ENCODE assay signal across 1 cellular context in the genomic region with DNA sequence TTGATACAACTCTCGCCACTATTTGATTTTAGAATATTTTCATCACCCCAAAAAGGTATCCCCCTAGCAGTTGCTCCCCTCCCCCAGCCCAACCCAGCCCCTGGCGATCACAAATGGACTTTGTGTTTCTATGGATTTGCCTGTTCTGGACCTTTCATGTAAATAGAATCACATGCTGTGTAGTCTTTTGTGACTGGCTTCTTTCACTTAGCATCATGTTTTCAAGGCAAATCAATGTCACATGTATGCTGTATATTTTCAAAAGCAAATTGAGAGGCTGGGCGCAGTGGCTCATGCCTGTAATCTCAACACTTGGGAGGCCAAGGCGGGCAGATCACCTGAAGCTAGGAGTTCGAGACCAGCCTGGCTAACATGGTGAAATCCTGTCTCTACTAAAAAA.
TF ChIP-seq lines count a peak whose summit lies in the region.

No MANE protein-coding gene starts in this region.

TF ChIP-seq in HepG2, 621 proteins besides CTCF, POLR2A, EP300 and RAD21 (continued from another document and continues in another):
- TF ChIP-seq, protein P1, sequence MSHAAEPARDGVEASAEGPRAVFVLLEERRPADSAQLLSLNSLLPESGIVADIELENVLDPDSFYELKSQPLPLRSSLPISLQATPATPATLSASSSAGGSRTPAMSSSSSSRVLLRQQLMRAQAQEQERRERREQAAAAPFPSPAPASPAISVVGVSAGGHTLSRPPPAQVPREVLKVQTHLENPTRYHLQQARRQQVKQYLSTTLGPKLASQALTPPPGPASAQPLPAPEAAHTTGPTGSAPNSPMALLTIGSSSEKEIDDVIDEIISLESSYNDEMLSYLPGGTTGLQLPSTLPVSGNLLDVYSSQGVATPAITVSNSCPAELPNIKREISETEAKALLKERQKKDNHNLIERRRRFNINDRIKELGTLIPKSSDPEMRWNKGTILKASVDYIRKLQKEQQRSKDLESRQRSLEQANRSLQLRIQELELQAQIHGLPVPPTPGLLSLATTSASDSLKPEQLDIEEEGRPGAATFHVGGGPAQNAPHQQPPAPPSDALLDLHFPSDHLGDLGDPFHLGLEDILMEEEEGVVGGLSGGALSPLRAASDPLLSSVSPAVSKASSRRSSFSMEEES (CRISPR knock-in tag; IDR thresholded peaks at IDR 0.05), result peak; percentile 82
- TF ChIP-seq FOXO1 (CRISPR knock-in tag; IDR thresholded peaks at IDR 0.05) (peak; percentile 43; the same call in 1 of the 2 replicates), SAP130 (CRISPR knock-in tag; IDR thresholded peaks at IDR 0.05; ENCODE audit: low read depth) (peak; percentile 37), NCOR1 (IDR thresholded peaks at IDR 0.05; ENCODE audit: borderline replicate concordance, low read length) (0 out of 2 replicates have a peak, but pooled peaks have one; percentile 22), SALL1 (CRISPR knock-in tag; IDR thresholded peaks at IDR 0.05) (peak; percentile 53), ZNF709 (CRISPR knock-in tag; IDR thresholded peaks at IDR 0.05) (no peak), NR2C2 (CRISPR knock-in tag; IDR thresholded peaks at IDR 0.05; ENCODE audit: borderline replicate concordance) (no peak), ZNF883 (CRISPR knock-in tag; IDR thresholded peaks at IDR 0.05; ENCODE audit: not compliant biosample characterization) (no peak), ZNF7 (CRISPR knock-in tag; IDR thresholded peaks at IDR 0.05) (peak; percentile 97), ZNF253 (CRISPR knock-in tag; IDR thresholded peaks at IDR 0.05; ENCODE audit: borderline replicate concordance) (no peak), RARA (CRISPR knock-in tag; IDR thresholded peaks at IDR 0.05) (peak; percentile 32; the same call in 1 of the 2 replicates), DNMT1 (CRISPR knock-in tag; IDR thresholded peaks at IDR 0.05) (no peak), SOX6 (IDR thresholded peaks at IDR 0.05) (no peak), SOX6 (CRISPR knock-in tag; IDR thresholded peaks at IDR 0.05) (peak; percentile 49), ZNF558 (CRISPR knock-in tag; IDR thresholded peaks at IDR 0.05; ENCODE audit: borderline replicate concordance) (no peak), SP4 (CRISPR knock-in tag; IDR thresholded peaks at IDR 0.05) (no peak), ZNF317 (CRISPR knock-in tag; IDR thresholded peaks at IDR 0.05) (no peak), POLR2AphosphoS2 (IDR thresholded peaks at IDR 0.05; ENCODE audit: low read depth, low read length) (no peak), RXRB (CRISPR knock-in tag; IDR thresholded peaks at IDR 0.05; ENCODE audit: borderline replicate concordance) (peak; percentile 20; the same call in 1 of the 2 replicates), ZNF367 (CRISPR knock-in tag; IDR thresholded peaks at IDR 0.05; ENCODE audit: borderline replicate concordance) (no peak), SRSF1 (optimal IDR thresholded peaks at IDR 0.05; ENCODE audit: low read depth, low read length) (no peak), SOX13 (IDR thresholded peaks at IDR 0.05) (no peak), SOX13 (CRISPR knock-in tag; conservative IDR thresholded peaks at IDR 0.05 in 1 of 2, IDR thresholded peaks at IDR 0.05 in 1 of 2) (peak in 1 of 2 experiments; percentile 43; a peak in 2 of 4 replicates), THYN1 (CRISPR knock-in tag; IDR thresholded peaks at IDR 0.05; ENCODE audit: borderline replicate concordance, low read depth) (no peak), FOXA1 (IDR thresholded peaks at IDR 0.05) (no peak), FOXA1 (CRISPR knock-in tag; IDR thresholded peaks at IDR 0.05) (peak; percentile 39; the same call in 1 of the 2 replicates), ZNF207 (IDR thresholded peaks at IDR 0.05; ENCODE audit: borderline replicate concordance) (no peak), SOX5 (CRISPR knock-in tag; IDR thresholded peaks at IDR 0.05; ENCODE audit: borderline replicate concordance) (peak; percentile 63; the same call in 1 of the 2 replicates), ZNF382 (CRISPR knock-in tag; IDR thresholded peaks at IDR 0.05; ENCODE audit: borderline replicate concordance) (no peak), TCF7 (IDR thresholded peaks at IDR 0.05; ENCODE audit: low read depth) (0 out of 2 replicates have a peak, but pooled peaks have one; percentile 20), ELF3 (CRISPR knock-in tag; IDR thresholded peaks at IDR 0.05) (peak; percentile 32; the same call in 1 of the 2 replicates), ERF (CRISPR knock-in tag; IDR thresholded peaks at IDR 0.05) (0 out of 2 replicates have a peak, but pooled peaks have one; percentile 28)
- TF ChIP-seq, protein P2, sequence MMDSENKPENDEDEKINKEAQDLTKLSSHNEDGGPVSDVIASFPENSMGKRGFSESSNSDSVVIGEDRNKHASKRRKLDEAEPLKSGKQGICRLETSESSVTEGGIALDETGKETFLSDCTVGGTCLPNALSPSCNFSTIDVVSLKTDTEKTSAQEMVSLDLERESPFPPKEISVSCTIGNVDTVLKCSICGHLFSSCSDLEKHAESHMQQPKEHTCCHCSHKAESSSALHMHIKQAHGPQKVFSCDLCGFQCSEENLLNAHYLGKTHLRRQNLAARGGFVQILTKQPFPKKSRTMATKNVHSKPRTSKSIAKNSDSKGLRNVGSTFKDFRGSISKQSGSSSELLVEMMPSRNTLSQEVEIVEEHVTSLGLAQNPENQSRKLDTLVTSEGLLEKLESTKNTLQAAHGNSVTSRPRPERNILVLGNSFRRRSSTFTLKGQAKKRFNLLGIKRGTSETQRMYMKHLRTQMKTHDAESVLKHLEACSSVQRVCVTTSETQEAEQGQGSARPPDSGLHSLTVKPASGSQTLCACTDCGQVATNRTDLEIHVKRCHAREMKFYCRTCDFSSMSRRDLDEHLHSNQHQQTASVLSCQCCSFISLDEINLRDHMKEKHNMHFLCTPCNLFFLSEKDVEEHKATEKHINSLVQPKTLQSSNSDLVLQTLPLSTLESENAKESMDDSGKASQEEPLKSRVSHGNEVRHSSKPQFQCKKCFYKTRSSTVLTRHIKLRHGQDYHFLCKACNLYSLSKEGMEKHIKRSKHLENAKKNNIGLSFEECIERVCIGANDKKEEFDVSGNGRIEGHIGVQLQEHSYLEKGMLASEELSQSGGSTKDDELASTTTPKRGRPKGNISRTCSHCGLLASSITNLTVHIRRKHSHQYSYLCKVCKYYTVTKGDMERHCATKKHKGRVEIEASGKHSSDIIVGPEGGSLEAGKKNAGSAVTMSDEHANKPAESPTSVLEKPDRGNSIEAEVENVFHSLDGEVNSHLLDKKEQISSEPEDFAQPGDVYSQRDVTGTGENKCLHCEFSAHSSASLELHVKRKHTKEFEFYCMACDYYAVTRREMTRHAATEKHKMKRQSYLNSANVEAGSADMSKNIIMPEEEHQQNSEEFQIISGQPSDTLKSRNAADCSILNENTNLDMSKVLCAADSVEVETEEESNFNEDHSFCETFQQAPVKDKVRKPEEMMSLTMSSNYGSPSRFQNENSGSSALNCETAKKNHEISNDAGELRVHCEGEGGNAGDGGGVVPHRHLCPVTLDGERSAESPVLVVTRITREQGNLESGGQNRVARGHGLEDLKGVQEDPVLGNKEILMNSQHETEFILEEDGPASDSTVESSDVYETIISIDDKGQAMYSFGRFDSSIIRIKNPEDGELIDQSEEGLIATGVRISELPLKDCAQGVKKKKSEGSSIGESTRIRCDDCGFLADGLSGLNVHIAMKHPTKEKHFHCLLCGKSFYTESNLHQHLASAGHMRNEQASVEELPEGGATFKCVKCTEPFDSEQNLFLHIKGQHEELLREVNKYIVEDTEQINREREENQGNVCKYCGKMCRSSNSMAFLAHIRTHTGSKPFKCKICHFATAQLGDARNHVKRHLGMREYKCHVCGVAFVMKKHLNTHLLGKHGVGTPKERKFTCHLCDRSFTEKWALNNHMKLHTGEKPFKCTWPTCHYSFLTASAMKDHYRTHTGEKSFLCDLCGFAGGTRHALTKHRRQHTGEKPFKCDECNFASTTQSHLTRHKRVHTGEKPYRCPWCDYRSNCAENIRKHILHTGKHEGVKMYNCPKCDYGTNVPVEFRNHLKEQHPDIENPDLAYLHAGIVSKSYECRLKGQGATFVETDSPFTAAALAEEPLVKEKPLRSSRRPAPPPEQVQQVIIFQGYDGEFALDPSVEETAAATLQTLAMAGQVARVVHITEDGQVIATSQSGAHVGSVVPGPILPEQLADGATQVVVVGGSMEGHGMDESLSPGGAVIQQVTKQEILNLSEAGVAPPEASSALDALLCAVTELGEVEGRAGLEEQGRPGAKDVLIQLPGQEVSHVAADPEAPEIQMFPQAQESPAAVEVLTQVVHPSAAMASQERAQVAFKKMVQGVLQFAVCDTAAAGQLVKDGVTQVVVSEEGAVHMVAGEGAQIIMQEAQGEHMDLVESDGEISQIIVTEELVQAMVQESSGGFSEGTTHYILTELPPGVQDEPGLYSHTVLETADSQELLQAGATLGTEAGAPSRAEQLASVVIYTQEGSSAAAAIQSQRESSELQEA (CRISPR knock-in tag; IDR thresholded peaks at IDR 0.05; ENCODE audit: not compliant biosample characterization), result no peak
- TF ChIP-seq, protein P3, sequence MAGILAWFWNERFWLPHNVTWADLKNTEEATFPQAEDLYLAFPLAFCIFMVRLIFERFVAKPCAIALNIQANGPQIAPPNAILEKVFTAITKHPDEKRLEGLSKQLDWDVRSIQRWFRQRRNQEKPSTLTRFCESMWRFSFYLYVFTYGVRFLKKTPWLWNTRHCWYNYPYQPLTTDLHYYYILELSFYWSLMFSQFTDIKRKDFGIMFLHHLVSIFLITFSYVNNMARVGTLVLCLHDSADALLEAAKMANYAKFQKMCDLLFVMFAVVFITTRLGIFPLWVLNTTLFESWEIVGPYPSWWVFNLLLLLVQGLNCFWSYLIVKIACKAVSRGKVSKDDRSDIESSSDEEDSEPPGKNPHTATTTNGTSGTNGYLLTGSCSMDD (CRISPR knock-in tag; IDR thresholded peaks at IDR 0.05), result no peak
- TF ChIP-seq, protein P4, sequence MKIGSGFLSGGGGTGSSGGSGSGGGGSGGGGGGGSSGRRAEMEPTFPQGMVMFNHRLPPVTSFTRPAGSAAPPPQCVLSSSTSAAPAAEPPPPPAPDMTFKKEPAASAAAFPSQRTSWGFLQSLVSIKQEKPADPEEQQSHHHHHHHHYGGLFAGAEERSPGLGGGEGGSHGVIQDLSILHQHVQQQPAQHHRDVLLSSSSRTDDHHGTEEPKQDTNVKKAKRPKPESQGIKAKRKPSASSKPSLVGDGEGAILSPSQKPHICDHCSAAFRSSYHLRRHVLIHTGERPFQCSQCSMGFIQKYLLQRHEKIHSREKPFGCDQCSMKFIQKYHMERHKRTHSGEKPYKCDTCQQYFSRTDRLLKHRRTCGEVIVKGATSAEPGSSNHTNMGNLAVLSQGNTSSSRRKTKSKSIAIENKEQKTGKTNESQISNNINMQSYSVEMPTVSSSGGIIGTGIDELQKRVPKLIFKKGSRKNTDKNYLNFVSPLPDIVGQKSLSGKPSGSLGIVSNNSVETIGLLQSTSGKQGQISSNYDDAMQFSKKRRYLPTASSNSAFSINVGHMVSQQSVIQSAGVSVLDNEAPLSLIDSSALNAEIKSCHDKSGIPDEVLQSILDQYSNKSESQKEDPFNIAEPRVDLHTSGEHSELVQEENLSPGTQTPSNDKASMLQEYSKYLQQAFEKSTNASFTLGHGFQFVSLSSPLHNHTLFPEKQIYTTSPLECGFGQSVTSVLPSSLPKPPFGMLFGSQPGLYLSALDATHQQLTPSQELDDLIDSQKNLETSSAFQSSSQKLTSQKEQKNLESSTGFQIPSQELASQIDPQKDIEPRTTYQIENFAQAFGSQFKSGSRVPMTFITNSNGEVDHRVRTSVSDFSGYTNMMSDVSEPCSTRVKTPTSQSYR (CRISPR knock-in tag; IDR thresholded peaks at IDR 0.05; ENCODE audit: borderline replicate concordance), result peak; percentile 59; the same call in 1 of the 2 replicates
- TF ChIP-seq, protein P5, sequence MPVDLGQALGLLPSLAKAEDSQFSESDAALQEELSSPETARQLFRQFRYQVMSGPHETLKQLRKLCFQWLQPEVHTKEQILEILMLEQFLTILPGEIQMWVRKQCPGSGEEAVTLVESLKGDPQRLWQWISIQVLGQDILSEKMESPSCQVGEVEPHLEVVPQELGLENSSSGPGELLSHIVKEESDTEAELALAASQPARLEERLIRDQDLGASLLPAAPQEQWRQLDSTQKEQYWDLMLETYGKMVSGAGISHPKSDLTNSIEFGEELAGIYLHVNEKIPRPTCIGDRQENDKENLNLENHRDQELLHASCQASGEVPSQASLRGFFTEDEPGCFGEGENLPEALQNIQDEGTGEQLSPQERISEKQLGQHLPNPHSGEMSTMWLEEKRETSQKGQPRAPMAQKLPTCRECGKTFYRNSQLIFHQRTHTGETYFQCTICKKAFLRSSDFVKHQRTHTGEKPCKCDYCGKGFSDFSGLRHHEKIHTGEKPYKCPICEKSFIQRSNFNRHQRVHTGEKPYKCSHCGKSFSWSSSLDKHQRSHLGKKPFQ (CRISPR knock-in tag; IDR thresholded peaks at IDR 0.05; ENCODE audit: insufficient replicate concordance), result no peak
- TF ChIP-seq, protein P6, sequence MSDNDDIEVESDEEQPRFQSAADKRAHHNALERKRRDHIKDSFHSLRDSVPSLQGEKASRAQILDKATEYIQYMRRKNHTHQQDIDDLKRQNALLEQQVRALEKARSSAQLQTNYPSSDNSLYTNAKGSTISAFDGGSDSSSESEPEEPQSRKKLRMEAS (IDR thresholded peaks at IDR 0.05), result 0 out of 2 replicates have a peak, but pooled peaks have one; percentile 28
- TF ChIP-seq, protein P7, sequence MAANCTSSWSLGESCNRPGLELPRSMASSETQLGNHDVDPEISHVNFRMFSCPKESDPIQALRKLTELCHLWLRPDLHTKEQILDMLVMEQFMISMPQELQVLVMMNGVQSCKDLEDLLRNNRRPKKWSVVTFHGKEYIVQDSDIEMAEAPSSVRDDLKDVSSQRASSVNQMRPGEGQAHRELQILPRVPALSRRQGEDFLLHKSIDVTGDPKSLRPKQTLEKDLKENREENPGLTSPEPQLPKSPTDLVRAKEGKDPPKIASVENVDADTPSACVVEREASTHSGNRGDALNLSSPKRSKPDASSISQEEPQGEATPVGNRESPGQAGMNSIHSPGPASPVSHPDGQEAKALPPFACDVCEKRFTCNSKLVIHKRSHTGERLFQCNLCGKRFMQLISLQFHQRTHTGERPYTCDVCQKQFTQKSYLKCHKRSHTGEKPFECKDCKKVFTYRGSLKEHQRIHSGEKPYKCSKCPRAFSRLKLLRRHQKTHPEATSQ (CRISPR knock-in tag; IDR thresholded peaks at IDR 0.05; ENCODE audit: borderline replicate concordance), result no peak
- TF ChIP-seq, protein P8, sequence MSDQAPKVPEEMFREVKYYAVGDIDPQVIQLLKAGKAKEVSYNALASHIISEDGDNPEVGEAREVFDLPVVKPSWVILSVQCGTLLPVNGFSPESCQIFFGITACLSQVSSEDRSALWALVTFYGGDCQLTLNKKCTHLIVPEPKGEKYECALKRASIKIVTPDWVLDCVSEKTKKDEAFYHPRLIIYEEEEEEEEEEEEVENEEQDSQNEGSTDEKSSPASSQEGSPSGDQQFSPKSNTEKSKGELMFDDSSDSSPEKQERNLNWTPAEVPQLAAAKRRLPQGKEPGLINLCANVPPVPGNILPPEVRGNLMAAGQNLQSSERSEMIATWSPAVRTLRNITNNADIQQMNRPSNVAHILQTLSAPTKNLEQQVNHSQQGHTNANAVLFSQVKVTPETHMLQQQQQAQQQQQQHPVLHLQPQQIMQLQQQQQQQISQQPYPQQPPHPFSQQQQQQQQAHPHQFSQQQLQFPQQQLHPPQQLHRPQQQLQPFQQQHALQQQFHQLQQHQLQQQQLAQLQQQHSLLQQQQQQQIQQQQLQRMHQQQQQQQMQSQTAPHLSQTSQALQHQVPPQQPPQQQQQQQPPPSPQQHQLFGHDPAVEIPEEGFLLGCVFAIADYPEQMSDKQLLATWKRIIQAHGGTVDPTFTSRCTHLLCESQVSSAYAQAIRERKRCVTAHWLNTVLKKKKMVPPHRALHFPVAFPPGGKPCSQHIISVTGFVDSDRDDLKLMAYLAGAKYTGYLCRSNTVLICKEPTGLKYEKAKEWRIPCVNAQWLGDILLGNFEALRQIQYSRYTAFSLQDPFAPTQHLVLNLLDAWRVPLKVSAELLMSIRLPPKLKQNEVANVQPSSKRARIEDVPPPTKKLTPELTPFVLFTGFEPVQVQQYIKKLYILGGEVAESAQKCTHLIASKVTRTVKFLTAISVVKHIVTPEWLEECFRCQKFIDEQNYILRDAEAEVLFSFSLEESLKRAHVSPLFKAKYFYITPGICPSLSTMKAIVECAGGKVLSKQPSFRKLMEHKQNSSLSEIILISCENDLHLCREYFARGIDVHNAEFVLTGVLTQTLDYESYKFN (CRISPR knock-in tag; conservative IDR thresholded peaks at IDR 0.05), result peak; percentile 51
